Comparison of ENCODE assay signal across 1 cellular context in the genomic region with DNA sequence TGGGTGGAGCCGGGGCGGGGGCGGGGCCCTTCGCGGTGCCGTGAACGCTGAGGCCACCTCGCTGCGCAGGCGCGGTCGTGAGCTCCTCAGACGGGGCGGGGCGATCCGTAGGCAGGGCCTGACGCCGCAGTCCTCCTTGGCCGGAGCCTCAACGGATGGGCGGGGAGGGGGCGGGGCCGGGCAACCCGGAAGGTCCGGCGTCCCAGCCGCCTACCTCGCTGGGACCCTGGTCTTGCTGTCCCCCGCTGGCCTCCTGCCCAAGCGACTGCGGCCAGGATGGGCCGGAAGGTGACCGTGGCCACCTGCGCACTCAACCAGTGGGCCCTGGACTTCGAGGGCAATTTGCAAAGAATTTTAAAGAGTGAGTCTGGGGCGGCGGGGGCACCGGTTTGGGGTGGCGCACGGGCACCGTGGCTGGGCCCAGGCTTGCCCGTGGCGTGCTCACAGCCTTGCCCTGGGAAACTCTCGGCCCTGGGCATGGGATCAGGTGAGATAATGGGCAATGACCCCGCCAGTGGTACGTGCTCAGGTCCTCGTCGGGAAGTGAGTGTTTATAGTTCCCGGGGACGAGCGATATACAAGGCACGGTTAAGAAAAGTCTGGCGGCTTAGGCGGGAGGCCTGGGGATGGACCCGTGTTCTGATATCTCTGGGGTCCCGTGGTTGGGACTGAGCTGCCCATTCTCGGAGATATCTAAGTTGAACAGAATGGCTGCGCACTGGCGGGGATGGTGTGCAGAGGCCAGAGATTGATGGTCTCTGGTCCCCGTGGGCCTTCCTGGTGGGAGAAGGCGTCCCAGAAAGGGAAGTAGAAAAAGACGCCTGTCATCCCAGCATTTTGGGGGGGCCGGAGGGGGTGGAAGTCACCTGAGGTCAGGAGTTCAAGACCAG.
A peak's percentile ranks its signal among the peaks of the same experiment; 100 is the strongest.
TF ChIP-seq lines count a peak whose summit lies in the region.

NADSYN1 (plus strand) TSS at position 183 of the 890 bp plus-strand sequence; CDS start at position 277, 94 bp downstream.

TF ChIP-seq in HepG2, 621 proteins besides CTCF, POLR2A, EP300 and RAD21 (continued from another document and continues in another):
- TF ChIP-seq ZNF318 (CRISPR knock-in tag; IDR thresholded peaks at IDR 0.05): no peak
- TF ChIP-seq PLRG1 (conservative IDR thresholded peaks at IDR 0.05): no peak
- TF ChIP-seq ZNF205 (CRISPR knock-in tag; IDR thresholded peaks at IDR 0.05): no peak
- no peak for TF ChIP-seq ZNF20 (CRISPR knock-in tag; IDR thresholded peaks at IDR 0.05)
- no peak for TF ChIP-seq ZNF3 (CRISPR knock-in tag; IDR thresholded peaks at IDR 0.05)
- no peak for TF ChIP-seq NCOA5 (CRISPR knock-in tag; IDR thresholded peaks at IDR 0.05)
- TF ChIP-seq ZNF761 (CRISPR knock-in tag; conservative IDR thresholded peaks at IDR 0.05): peak; percentile 69; the same call in 1 of the 2 replicates
- no peak for TF ChIP-seq TCF12 (IDR thresholded peaks at IDR 0.05)
- no peak for TF ChIP-seq TCF12 (CRISPR knock-in tag; IDR thresholded peaks at IDR 0.05)
- TF ChIP-seq NKX3-1 (CRISPR knock-in tag; IDR thresholded peaks at IDR 0.05): peak; percentile 38; the same call in 1 of the 2 replicates
- no peak for TF ChIP-seq RBM22 (optimal IDR thresholded peaks at IDR 0.05; ENCODE audit: low read length)
- no peak for TF ChIP-seq LCORL (IDR thresholded peaks at IDR 0.05)
- peak; percentile 58; the same call in 1 of the 2 replicates for TF ChIP-seq LCORL (CRISPR knock-in tag; IDR thresholded peaks at IDR 0.05)
- TF ChIP-seq, protein P1, sequence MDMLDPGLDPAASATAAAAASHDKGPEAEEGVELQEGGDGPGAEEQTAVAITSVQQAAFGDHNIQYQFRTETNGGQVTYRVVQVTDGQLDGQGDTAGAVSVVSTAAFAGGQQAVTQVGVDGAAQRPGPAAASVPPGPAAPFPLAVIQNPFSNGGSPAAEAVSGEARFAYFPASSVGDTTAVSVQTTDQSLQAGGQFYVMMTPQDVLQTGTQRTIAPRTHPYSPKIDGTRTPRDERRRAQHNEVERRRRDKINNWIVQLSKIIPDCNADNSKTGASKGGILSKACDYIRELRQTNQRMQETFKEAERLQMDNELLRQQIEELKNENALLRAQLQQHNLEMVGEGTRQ (IDR thresholded peaks at IDR 0.05; ENCODE audit: low read depth, low read length): no peak
- TF ChIP-seq, protein P1 (CRISPR knock-in tag; IDR thresholded peaks at IDR 0.05; ENCODE audit: borderline replicate concordance): no peak
- TF ChIP-seq CEBPG (CRISPR knock-in tag; IDR thresholded peaks at IDR 0.05): 0 out of 2 replicates have a peak, but pooled peaks have one; percentile 11
- TF ChIP-seq, protein P2, sequence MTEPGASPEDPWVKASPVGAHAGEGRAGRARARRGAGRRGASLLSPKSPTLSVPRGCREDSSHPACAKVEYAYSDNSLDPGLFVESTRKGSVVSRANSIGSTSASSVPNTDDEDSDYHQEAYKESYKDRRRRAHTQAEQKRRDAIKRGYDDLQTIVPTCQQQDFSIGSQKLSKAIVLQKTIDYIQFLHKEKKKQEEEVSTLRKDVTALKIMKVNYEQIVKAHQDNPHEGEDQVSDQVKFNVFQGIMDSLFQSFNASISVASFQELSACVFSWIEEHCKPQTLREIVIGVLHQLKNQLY (CRISPR knock-in tag; IDR thresholded peaks at IDR 0.05): no peak
- TF ChIP-seq ZNF512 (CRISPR knock-in tag; IDR thresholded peaks at IDR 0.05): no peak
- TF ChIP-seq SPEN (CRISPR knock-in tag; IDR thresholded peaks at IDR 0.05; ENCODE audit: low read depth): no peak; the same call in 1 of the 2 replicates
- TF ChIP-seq HMGA1 (CRISPR knock-in tag; conservative IDR thresholded peaks at IDR 0.05): no peak
- no peak for TF ChIP-seq ZFP36L2 (CRISPR knock-in tag; IDR thresholded peaks at IDR 0.05)
- no peak; the same call in 1 of the 2 replicates for TF ChIP-seq ZNF446 (CRISPR knock-in tag; IDR thresholded peaks at IDR 0.05)
- TF ChIP-seq HIC2 (CRISPR knock-in tag; IDR thresholded peaks at IDR 0.05; ENCODE audit: low read depth): peak; percentile 57; the same call in 1 of the 2 replicates
- TF ChIP-seq ZNF224 (CRISPR knock-in tag; IDR thresholded peaks at IDR 0.05): no peak
- TF ChIP-seq ZNF230 (CRISPR knock-in tag; IDR thresholded peaks at IDR 0.05): no peak; the same call in 1 of the 2 replicates
- TF ChIP-seq RAD51 (IDR thresholded peaks at IDR 0.05; ENCODE audit: borderline replicate concordance): no peak
- TF ChIP-seq, protein P3, sequence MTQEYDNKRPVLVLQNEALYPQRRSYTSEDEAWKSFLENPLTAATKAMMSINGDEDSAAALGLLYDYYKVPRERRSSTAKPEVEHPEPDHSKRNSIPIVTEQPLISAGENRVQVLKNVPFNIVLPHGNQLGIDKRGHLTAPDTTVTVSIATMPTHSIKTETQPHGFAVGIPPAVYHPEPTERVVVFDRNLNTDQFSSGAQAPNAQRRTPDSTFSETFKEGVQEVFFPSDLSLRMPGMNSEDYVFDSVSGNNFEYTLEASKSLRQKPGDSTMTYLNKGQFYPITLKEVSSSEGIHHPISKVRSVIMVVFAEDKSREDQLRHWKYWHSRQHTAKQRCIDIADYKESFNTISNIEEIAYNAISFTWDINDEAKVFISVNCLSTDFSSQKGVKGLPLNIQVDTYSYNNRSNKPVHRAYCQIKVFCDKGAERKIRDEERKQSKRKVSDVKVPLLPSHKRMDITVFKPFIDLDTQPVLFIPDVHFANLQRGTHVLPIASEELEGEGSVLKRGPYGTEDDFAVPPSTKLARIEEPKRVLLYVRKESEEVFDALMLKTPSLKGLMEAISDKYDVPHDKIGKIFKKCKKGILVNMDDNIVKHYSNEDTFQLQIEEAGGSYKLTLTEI (CRISPR knock-in tag; conservative IDR thresholded peaks at IDR 0.05): no peak
- TF ChIP-seq KAT8 (CRISPR knock-in tag; IDR thresholded peaks at IDR 0.05): peak; percentile 79
- TF ChIP-seq NR2F1 (CRISPR knock-in tag; IDR thresholded peaks at IDR 0.05): no peak
- TF ChIP-seq PCBP2 (optimal IDR thresholded peaks at IDR 0.05; ENCODE audit: low read depth, low read length, poor library complexity, severe bottlenecking): no peak
- no peak for TF ChIP-seq JUN (CRISPR knock-in tag; IDR thresholded peaks at IDR 0.05)
- TF ChIP-seq, protein P4, sequence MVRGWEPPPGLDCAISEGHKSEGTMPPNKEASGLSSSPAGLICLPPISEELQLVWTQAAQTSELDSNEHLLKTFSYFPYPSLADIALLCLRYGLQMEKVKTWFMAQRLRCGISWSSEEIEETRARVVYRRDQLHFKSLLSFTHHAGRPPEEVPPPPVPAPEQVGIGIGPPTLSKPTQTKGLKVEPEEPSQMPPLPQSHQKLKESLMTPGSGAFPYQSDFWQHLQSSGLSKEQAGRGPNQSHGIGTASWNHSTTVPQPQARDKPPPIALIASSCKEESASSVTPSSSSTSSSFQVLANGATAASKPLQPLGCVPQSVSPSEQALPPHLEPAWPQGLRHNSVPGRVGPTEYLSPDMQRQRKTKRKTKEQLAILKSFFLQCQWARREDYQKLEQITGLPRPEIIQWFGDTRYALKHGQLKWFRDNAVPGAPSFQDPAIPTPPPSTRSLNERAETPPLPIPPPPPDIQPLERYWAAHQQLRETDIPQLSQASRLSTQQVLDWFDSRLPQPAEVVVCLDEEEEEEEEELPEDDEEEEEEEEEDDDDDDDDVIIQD (CRISPR knock-in tag; IDR thresholded peaks at IDR 0.05; ENCODE audit: low read depth): no peak
